11 cellular contexts compared by ENCODE assay signal in the genomic region with DNA sequence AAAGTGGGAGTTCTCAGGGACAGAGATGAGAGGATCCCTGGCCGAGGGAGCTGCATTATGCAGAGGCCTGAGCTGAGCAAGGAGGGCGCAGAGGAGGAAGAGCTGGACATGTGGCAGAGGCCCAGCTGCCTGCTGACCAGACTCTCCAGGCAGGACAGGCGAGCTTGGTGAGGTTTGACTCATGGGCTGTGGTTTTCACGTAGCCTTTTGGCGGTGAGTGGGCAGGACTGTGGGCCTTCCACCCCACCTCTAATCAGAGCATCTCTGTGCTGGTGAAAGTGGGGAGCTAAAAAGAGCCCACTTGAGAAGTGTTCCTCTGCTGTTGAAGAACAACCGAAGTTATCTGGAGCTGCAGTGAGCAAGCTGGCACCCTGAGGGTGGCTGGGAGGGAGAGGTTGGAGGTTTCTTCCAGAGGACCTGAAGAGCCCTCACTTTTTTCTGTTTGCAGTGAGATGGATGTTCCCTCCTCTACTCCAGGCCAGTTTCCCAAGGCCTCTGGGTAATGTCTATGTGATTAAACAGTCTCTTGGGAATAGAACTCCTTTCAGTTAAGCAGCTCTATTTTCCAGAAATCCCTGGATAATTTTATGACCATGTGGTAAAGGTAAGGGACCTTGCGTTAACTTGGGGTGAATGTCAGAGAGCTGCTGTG. TPM values are rescaled to one million over a fixed set of nuclear protein-coding genes. Genes with fewer than 3 reads are reported as not detected.
DNase-seq lines count a peak whose midpoint lies in the region; ATAC-seq, FAIRE-seq and TF ChIP-seq lines count a peak whose summit lies in the region.
"Had no signal": no experiment of that assay in that cellular context is flagged by ENCODE, and none has a peak within 500 bp of the region (broad histone marks: within the 10 kb centered on the region; RNA-seq: fewer than 3 reads in every experiment).

No MANE protein-coding gene starts in this region.

- H3K4me3 Mint-ChIP-seq in astrocyte (ENCODE audit: unreplicated experiment) (peak overlapping the region; percentile 58), T-cell (no peak overlapping the region)
- H3K4me3 Mint-ChIP-seq in activated CD8-positive, alpha-beta T cell treated with anti-CD3 and anti-CD28 coated beads for 36 hours, result no peak overlapping the region
- H3K4me3 Mint-ChIP-seq: activated CD8-positive, alpha-beta T cell treated with anti-CD3 and anti-CD28 coated beads, Interleukin-2, amount 10 ng/mL, durations not matched to agents 7 days and 5 days; stimulated activated naive CD8-positive, alpha-beta T cell treated with anti-CD3 and anti-CD28 coated beads, Interleukin-15, Interleukin-2, amounts not matched to agents 100 ng/mL and 50 ng/mL, for 24 hours had no signal

- H3K36me3 ChIP-seq in astrocyte (ENCODE audit: insufficient read depth, low read length), result no peaks in the 10 kb centered on the region

- H3K4me2 ChIP-seq in astrocyte (ENCODE audit: low read length), result peak overlapping the region; percentile 67

- no peak overlapping the region for H2AFZ ChIP-seq in astrocyte (ENCODE audit: low read depth, low read length)

- peak overlapping the region; percentile 12 for H3K9ac ChIP-seq in astrocyte (ENCODE audit: low read length)

- intact Hi-C loops in activated CD8-positive, alpha-beta T cell treated with anti-CD3 and anti-CD28 coated beads for 36 hours (cut with micrococcal nuclease), result no loop called here

- DNase-seq in H4 (ENCODE audit: low spot score) (peak; percentile 41), astrocyte (ENCODE audit: low read depth) (peak; percentile 92), hepatic stellate cell (ENCODE audit: low spot score) (peak; percentile 87), T-cell (no peak), GM13976 (ENCODE audit: low spot score) (no peak), superior temporal gyrus (ENCODE audit: extremely low spot score) (no peak)
- DNase-seq in activated CD8-positive, alpha-beta T cell treated with anti-CD3 and anti-CD28 coated beads for 36 hours, result no peak
- DNase-seq: activated CD8-positive, alpha-beta T cell treated with anti-CD3 and anti-CD28 coated beads, Interleukin-2, amount 10 ng/mL, durations not matched to agents 7 days and 5 days; KG1 had no signal

- H4K20me1 ChIP-seq in astrocyte (ENCODE audit: insufficient read depth, low read length), result peaks cover 90% of the 10 kb centered on the region

- ATAC-seq in activated CD8-positive, alpha-beta T cell treated with anti-CD3 and anti-CD28 coated beads for 36 hours, result no peak
- no peak for ATAC-seq in T-cell (replicated peaks in 1 of 4)
- ATAC-seq: activated CD8-positive, alpha-beta T cell treated with anti-CD3 and anti-CD28 coated beads, Interleukin-2, amount 10 ng/mL, durations not matched to agents 7 days and 5 days had no signal

- POLR2A ChIA-PET in activated CD8-positive, alpha-beta T cell treated with anti-CD3 and anti-CD28 coated beads for 36 hours (lab: Charles Lee), result no interaction called here
- POLR2A ChIA-PET in T-cell (lab: Charles Lee), result interaction anchor here in 1 of 2 donors (0.6 kb wide), 1 partner anchor 1997 kb away, joined by 8 read pairs; no protein-coding TSS in a partner anchor

- CTCF ChIA-PET in activated CD8-positive, alpha-beta T cell treated with anti-CD3 and anti-CD28 coated beads for 36 hours (lab: Charles Lee), result interaction anchor here (0.7 to 2.2 kb wide), 2 partner anchors 89 kb away, joined by 3 to 7 read pairs; no protein-coding TSS in a partner anchor
- CTCF ChIA-PET in T-cell (lab: Charles Lee), result interaction anchor here in 1 of 2 donors (0.5 to 0.7 kb wide), 3 partner anchors 10 to 326 kb away, joined by 3 read pairs; no protein-coding TSS in a partner anchor

- H3K27me3 ChIP-seq in astrocyte (ENCODE audit: insufficient read depth, low read length), result no peaks in the 10 kb centered on the region

- peaks cover 30% of the 10 kb centered on the region for H3K4me1 ChIP-seq in astrocyte (ENCODE audit: insufficient read depth, low read length)

- H3K4me3 ChIP-seq in astrocyte (ENCODE audit: insufficient read depth, low read depth, low read length) (no peak overlapping the region), skin epidermis (no peak overlapping the region)

- in situ Hi-C loops in GM13976 (cut with MboI; ENCODE audit: low sequenced_read_pairs, unreplicated experiment), result no loop called here

- H3K9me3 Mint-ChIP-seq in astrocyte (ENCODE audit: unreplicated experiment), result no peaks in the 10 kb centered on the region
- H3K9me3 Mint-ChIP-seq in activated CD8-positive, alpha-beta T cell treated with anti-CD3 and anti-CD28 coated beads for 36 hours, result no peaks in the 10 kb centered on the region
- H3K9me3 Mint-ChIP-seq in T-cell, result no peaks in the 10 kb centered on the region
- H3K9me3 Mint-ChIP-seq: stimulated activated naive CD8-positive, alpha-beta T cell treated with anti-CD3 and anti-CD28 coated beads, Interleukin-15, Interleukin-2, amounts not matched to agents 100 ng/mL and 50 ng/mL, for 24 hours had no signal

- H3K27me3 Mint-ChIP-seq in astrocyte (ENCODE audit: low read depth, unreplicated experiment) (no peaks in the 10 kb centered on the region), T-cell (peaks cover 3 to 15% of the 10 kb centered on the region in 2 donors)
- H3K27me3 Mint-ChIP-seq in activated CD8-positive, alpha-beta T cell treated with anti-CD3 and anti-CD28 coated beads for 36 hours, result peaks cover 8% of the 10 kb centered on the region

- peaks cover 31% of the 10 kb centered on the region for H3K4me1 Mint-ChIP-seq in astrocyte (ENCODE audit: low read depth, unreplicated experiment)
- H3K4me1 Mint-ChIP-seq in activated CD8-positive, alpha-beta T cell treated with anti-CD3 and anti-CD28 coated beads for 36 hours (ENCODE audit: low read depth), result no peaks in the 10 kb centered on the region
- H3K4me1 Mint-ChIP-seq in T-cell, result peaks cover 0 to 12% (median 3%) of the 10 kb centered on the region in 3 donors

- peak overlapping the region; percentile 24 for H3K27ac ChIP-seq in astrocyte (ENCODE audit: low read depth, low read length)
- peak overlapping the region in 19 of 21 experiments; percentile 8 to 79 (median 65) for H3K27ac ChIP-seq in skin epidermis

- peaks cover 2% of the 10 kb centered on the region for H3K36me3 Mint-ChIP-seq in astrocyte (ENCODE audit: low read depth, unreplicated experiment)
- H3K36me3 Mint-ChIP-seq in activated CD8-positive, alpha-beta T cell treated with anti-CD3 and anti-CD28 coated beads for 36 hours (ENCODE audit: low read depth), result peaks cover 1% of the 10 kb centered on the region
- no peaks in the 10 kb centered on the region for H3K36me3 Mint-ChIP-seq in T-cell

- TF ChIP-seq CTCF in astrocyte (IDR thresholded peaks at IDR 0.05; ENCODE audit: insufficient read depth, low read depth, low read length) (no peak), GM13976 (IDR thresholded peaks at IDR 0.05; ENCODE audit: borderline replicate concordance, control extremely low read depth, extremely low read depth, insufficient read depth, missing control alignments) (no peak)
- no peak for TF ChIP-seq CTCF in activated CD8-positive, alpha-beta T cell treated with anti-CD3 and anti-CD28 coated beads for 36 hours (IDR thresholded peaks at IDR 0.05)

- H3K79me2 ChIP-seq in astrocyte (ENCODE audit: insufficient read depth, low read length), result peaks cover 82% of the 10 kb centered on the region

- FAIRE-seq in astrocyte (lab: Jason Lieb, UNC), result no peak

- peak overlapping the region; percentile 75 for H3K27ac Mint-ChIP-seq in astrocyte (ENCODE audit: unreplicated experiment)
- no peak overlapping the region for H3K27ac Mint-ChIP-seq in activated CD8-positive, alpha-beta T cell treated with anti-CD3 and anti-CD28 coated beads for 36 hours
- no peak overlapping the region for H3K27ac Mint-ChIP-seq in T-cell
- H3K27ac Mint-ChIP-seq: activated CD8-positive, alpha-beta T cell treated with anti-CD3 and anti-CD28 coated beads, Interleukin-2, amount 10 ng/mL, durations not matched to agents 7 days and 5 days; stimulated activated naive CD8-positive, alpha-beta T cell treated with anti-CD3 and anti-CD28 coated beads, Interleukin-15, Interleukin-2, amounts not matched to agents 100 ng/mL and 50 ng/mL, for 24 hours had no signal

- no peaks in the 10 kb centered on the region for H3K9me3 ChIP-seq in astrocyte (ENCODE audit: insufficient read depth, low read depth, low read length)

RNA-seq across cellular contexts. Expression of a gene that starts 11.9 kb away (rescaled TPM):
- total RNA-seq in H4 (2014; rRNA removed; shearing (Covaris generic)), result 10.0 and 27.5 TPM in 2 replicates
- total RNA-seq in astrocyte, result 40.5 and 48.7 TPM in 2 replicates
- 1 to 10 TPM; 3.2 to 4.6 TPM for total RNA-seq in activated CD8-positive, alpha-beta T cell treated with anti-CD3 and anti-CD28 coated beads for 36 hours
- 1 to 10 TPM; 5.5 to 9.8 (median 8.4) TPM for total RNA-seq in T-cell

Comparison
In these comparisons a context has a peak if more than half of its experiments do, and no peak if none do; other contexts are left out.
1. DNase-seq: peak in H4 (single experiment), astrocyte (single experiment) and hepatic stellate cell (single experiment); none in activated CD8-positive, alpha-beta T cell treated with anti-CD3 and anti-CD28 coated beads for 36 hours (single experiment), T-cell (0 of 34), GM13976 (single experiment) and superior temporal gyrus (single experiment).